In genomic region chr7:137272249-137272648, GRCh38 we compare ENCODE assay signal across 4 cellular contexts.
"Had no signal": no experiment of that assay in that cellular context is flagged by ENCODE, and none has a peak within 500 bp of the region (broad histone marks: within the 10 kb centered on the region; RNA-seq: fewer than 3 reads in every experiment).

No MANE protein-coding gene starts in this region.

- DNase-seq: H9, HCEC 1CT had no signal

- H2AFZ ChIP-seq: GM23338 had no signal

- H3K27ac Mint-ChIP-seq: GM23338, H9 had no signal

- H3K4me3 Mint-ChIP-seq: GM23338, H9 had no signal

- H3K9me3 Mint-ChIP-seq: GM23338, H9 had no signal

- ATAC-seq: GM23338, K562 had no signal

- H3K4me3 ChIP-seq: GM23338, K562 had no signal

- H3K4me2 ChIP-seq: GM23338 had no signal
